11 cellular contexts compared by ENCODE assay signal in the genomic region with DNA sequence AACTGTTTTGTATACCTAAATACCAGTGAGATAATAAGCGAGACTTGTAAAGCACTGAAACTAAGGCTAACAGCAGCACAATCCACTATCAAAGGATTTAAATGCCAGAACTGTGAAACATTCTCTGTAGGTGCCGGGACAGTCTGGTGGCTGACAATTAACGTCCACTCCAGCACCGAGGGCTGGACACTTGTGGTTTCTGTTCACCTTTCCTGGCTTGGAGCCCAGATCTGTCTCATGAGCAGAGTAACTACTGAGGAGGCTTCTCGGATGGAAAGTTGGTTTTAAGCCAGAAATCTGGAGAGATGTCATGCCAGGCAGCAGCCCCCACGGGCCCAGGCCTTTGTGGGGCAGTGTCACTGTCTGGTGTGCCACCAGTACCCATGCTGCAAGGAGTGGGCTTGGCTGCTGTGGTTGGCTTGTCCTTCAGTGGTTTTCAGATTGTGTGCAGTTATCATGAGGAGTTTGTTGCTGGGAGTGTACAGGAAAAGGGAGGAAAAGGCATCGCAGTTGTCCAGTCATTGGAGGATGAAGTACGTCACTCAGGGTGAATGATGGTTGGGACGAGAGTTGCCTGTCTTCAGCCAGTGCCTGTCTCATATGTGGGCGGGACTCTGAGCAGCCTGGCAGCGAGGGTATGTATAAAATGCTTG. TPM values are rescaled to one million over a fixed set of nuclear protein-coding genes. Genes with fewer than 3 reads are reported as not detected.
DNase-seq lines count a peak whose midpoint lies in the region; ATAC-seq and TF ChIP-seq lines count a peak whose summit lies in the region.
"Had no signal": no experiment of that assay in that cellular context is flagged by ENCODE, and none has a peak within 500 bp of the region (broad histone marks: within the 10 kb centered on the region; RNA-seq: fewer than 3 reads in every experiment).

No MANE protein-coding gene starts in this region.

- peaks cover 0 to 5% (median under 1%) of the 10 kb centered on the region in 4 donors for H3K4me1 Mint-ChIP-seq in naive thymus-derived CD8-positive, alpha-beta T cell

- H3K4me3 Mint-ChIP-seq in naive thymus-derived CD8-positive, alpha-beta T cell, result no peak overlapping the region

- peak overlapping the region; percentile 9 for H3K27ac ChIP-seq in angular gyrus (ENCODE audit: low read depth, low read length)
- H3K27ac ChIP-seq: C4-2B, SJSA1 had no signal

- no peaks in the 10 kb centered on the region for H3K27me3 ChIP-seq in kidney epithelial cell (ENCODE audit: control insufficient read depth, insufficient read depth, low read length)
- H3K27me3 ChIP-seq: SJSA1 had no signal

- DNase-seq in AG08396 (ENCODE audit: low spot score), result peak; percentile 52
- DNase-seq in kidney epithelial cell (ENCODE audit: low read depth), result peak; percentile 80
- no peak for DNase-seq in GF-D8 (lab: John Stamatoyannopoulos, UW)
- no peak for DNase-seq in naive thymus-derived CD8-positive, alpha-beta T cell
- DNase-seq in left colon, result no peak
- DNase-seq: activated effector memory CD4-positive, alpha-beta T cell treated with anti-CD3 and anti-CD28 coated beads, Interleukin-2, amount 50 U/mL, for 16 hours had no signal

- H3K27me3 Mint-ChIP-seq in naive thymus-derived CD8-positive, alpha-beta T cell, result no peaks in the 10 kb centered on the region

- peak; percentile 20; the same call in 1 of the 2 replicates for TF ChIP-seq RAD21 in Ishikawa (IDR thresholded peaks at IDR 0.05; ENCODE audit: low read depth)

- no peak for TF ChIP-seq CTCF in kidney epithelial cell (IDR thresholded peaks at IDR 0.05; ENCODE audit: insufficient read depth, low read length, poor library complexity, severe bottlenecking)

- ATAC-seq in naive thymus-derived CD8-positive, alpha-beta T cell, result no peak
- no peak for ATAC-seq in HG03521 (IDR thresholded peaks at IDR 0.05; ENCODE audit: unreplicated experiment)
- no peak for ATAC-seq in left colon

- peaks cover 0 to 2% (median 0%) of the 10 kb centered on the region in 9 donors for H3K9me3 Mint-ChIP-seq in naive thymus-derived CD8-positive, alpha-beta T cell

- POLR2A ChIA-PET in naive thymus-derived CD8-positive, alpha-beta T cell (lab: Charles Lee), result no interaction called here

- no peak overlapping the region for H3K4me3 ChIP-seq in kidney epithelial cell (ENCODE audit: low read depth, low read length)
- H3K4me3 ChIP-seq: SJSA1 had no signal

- intact Hi-C loops in left colon (cut with DNase I, micrococcal nuclease), result no loop called here

- peak; percentile 87; the same call in 1 of the 2 replicates for TF ChIP-seq EP300 in Ishikawa (IDR thresholded peaks at IDR 0.05; ENCODE audit: borderline replicate concordance)

- peaks cover 11% of the 10 kb centered on the region for H3K36me3 ChIP-seq in kidney epithelial cell (ENCODE audit: control insufficient read depth, insufficient read depth, low read length)

- peaks cover 8 to 85% (median 38%) of the 10 kb centered on the region in 3 donors for H3K36me3 Mint-ChIP-seq in naive thymus-derived CD8-positive, alpha-beta T cell

- peak overlapping the region in 1 of 10 donors; percentile 85 for H3K27ac Mint-ChIP-seq in naive thymus-derived CD8-positive, alpha-beta T cell

TF ChIP-seq in Ishikawa, 13 proteins besides CTCF, POLR2A, EP300 and RAD21:
- TF ChIP-seq ZBTB7A (IDR thresholded peaks at IDR 0.05; ENCODE audit: low read depth), result 0 out of 2 replicates have a peak, but pooled peaks have one; percentile 19
- TF ChIP-seq, protein P1, sequence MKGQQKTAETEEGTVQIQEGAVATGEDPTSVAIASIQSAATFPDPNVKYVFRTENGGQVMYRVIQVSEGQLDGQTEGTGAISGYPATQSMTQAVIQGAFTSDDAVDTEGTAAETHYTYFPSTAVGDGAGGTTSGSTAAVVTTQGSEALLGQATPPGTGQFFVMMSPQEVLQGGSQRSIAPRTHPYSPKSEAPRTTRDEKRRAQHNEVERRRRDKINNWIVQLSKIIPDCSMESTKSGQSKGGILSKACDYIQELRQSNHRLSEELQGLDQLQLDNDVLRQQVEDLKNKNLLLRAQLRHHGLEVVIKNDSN (IDR thresholded peaks at IDR 0.05), result no peak
- TF ChIP-seq TCF12 (IDR thresholded peaks at IDR 0.05; ENCODE audit: low read depth), result peak; percentile 89
- TF ChIP-seq CEBPB (IDR thresholded peaks at IDR 0.05), result peak; percentile 24; the same call in 1 of the 2 replicates
- no peak for TF ChIP-seq EGR1 (IDR thresholded peaks at IDR 0.05)
- TF ChIP-seq FOXM1 (IDR thresholded peaks at IDR 0.05; ENCODE audit: borderline replicate concordance, low read depth), result peak; percentile 47; the same call in 1 of the 2 replicates
- TF ChIP-seq NFIC (IDR thresholded peaks at IDR 0.05), result peak; percentile 93
- TF ChIP-seq YY1 (IDR thresholded peaks at IDR 0.05; ENCODE audit: low read depth), result 0 out of 2 replicates have a peak, but pooled peaks have one; percentile 17
- TF ChIP-seq TEAD4 (IDR thresholded peaks at IDR 0.05), result peak; percentile 77
- TF ChIP-seq MAX (IDR thresholded peaks at IDR 0.05), result no peak; the same call in none of the 2 replicates

RNA-seq across cellular contexts. Expression of gene UBN1, which starts 35.5 kb away (rescaled TPM):
- total RNA-seq in kidney epithelial cell (33.3 and 40.8 TPM in 2 replicates), left colon (10 to 100 TPM; 34.8 to 43.5 TPM)
- total RNA-seq in naive thymus-derived CD8-positive, alpha-beta T cell, result 10 to 100 TPM; 40.6 to 40.9 TPM
- polyA plus RNA-seq in naive thymus-derived CD8-positive, alpha-beta T cell, result 10 to 100 TPM; 10.9 to 18.4 (median 14.2) TPM

RNA-seq across cellular contexts. Expression of gene GLYR1, which starts 35.7 kb away (rescaled TPM):
- total RNA-seq in kidney epithelial cell (42.7 and 57.5 TPM in 2 replicates), left colon (100 to 1,000 TPM; 106 to 114 TPM)
- 100 to 1,000 TPM; 111 to 112 TPM for total RNA-seq in naive thymus-derived CD8-positive, alpha-beta T cell
- 10 to 100 TPM; 29.7 to 39.6 (median 38.1) TPM for polyA plus RNA-seq in naive thymus-derived CD8-positive, alpha-beta T cell

RNA-seq across cellular contexts. Expression of gene PPL, which starts 54.2 kb away (rescaled TPM):
- total RNA-seq in kidney epithelial cell (25.5 and 26.5 TPM in 2 replicates), left colon (10 to 100 TPM; 14.7 to 15.6 TPM)
- not detected for total RNA-seq in naive thymus-derived CD8-positive, alpha-beta T cell
- under 1 TPM in 1 of 3 donors, not detected in 2; 0.48 TPM for polyA plus RNA-seq in naive thymus-derived CD8-positive, alpha-beta T cell

Comparison
In these comparisons a context has a peak if more than half of its experiments do, and no peak if none do; other contexts are left out.
1. DNase-seq: peak in AG08396 (single experiment) and kidney epithelial cell (single experiment); none in GF-D8 (single experiment), naive thymus-derived CD8-positive, alpha-beta T cell (0 of 10) and left colon (0 of 2).
2. RNA of gene PPL, which starts 54.2 kb away (total RNA-seq): 25.5 to 26.5 TPM in kidney epithelial cell and 14.7 to 15.6 TPM in left colon; not detected in naive thymus-derived CD8-positive, alpha-beta T cell; every median in the first group is over 10 times any median in the second.